ENCODE assay signal across 17 cellular contexts in genomic region chr10:72831696-72832355, GRCh38.
DNase-seq lines count a peak whose midpoint lies in the region; ATAC-seq and TF ChIP-seq lines count a peak whose summit lies in the region.
"Had no signal": no experiment of that assay in that cellular context is flagged by ENCODE, and none has a peak within 500 bp of the region (broad histone marks: within the 10 kb centered on the region; RNA-seq: fewer than 3 reads in every experiment).

No MANE protein-coding gene starts in this region.

- TF ChIP-seq CTCF in Calu3 (IDR thresholded peaks at IDR 0.05; ENCODE audit: unreplicated experiment) (no peak), fibroblast of lung (conservative IDR thresholded peaks at IDR 0.05 in 1 of 2, IDR thresholded peaks at IDR 0.05 in 1 of 2; ENCODE audit: low read depth in 1 of 2, low read length in 2 of 2) (no peak), osteocyte (IDR thresholded peaks at IDR 0.05) (no peak)

- DNase-seq in Calu3 (no peak), OCI-M1 (lab: John Stamatoyannopoulos, UW) (peak; percentile 32), fibroblast of lung (ENCODE audit: low read depth in 2 of 2) (peak in 1 of 2 donors; percentile 31), osteocyte (ENCODE audit: extremely low spot score, unreplicated experiment) (no peak), NOMO-1 treated with dmso at 0.1 percent for 144 hours (lab: John Stamatoyannopoulos, UW; ENCODE audit: unreplicated experiment) (no peak)
- no peak for DNase-seq in activated T-helper 1 cell treated with anti-CD3 and anti-CD28 coated beads, Interleukin-12 subunit alpha, Interleukin-12 subunit beta, Interleukin-2, Interleukin-4 antibody, amounts not matched to agents 30 ng/mL and 10 ng/mL and 1 ng/mL, durations not matched to agents 14 hours and 24 hours and 36 hours (ENCODE audit: low spot score)
- DNase-seq: glutamatergic neuron, islet precursor cell, NCI-H1694 treated with DMSO at 0.1 percent for 48 hours, NCI-H510A, pancreas had no signal

- H3K36me3 Mint-ChIP-seq in Calu3 (ENCODE audit: insufficient read depth, unreplicated experiment) (peaks cover 7% of the 10 kb centered on the region), osteocyte (ENCODE audit: unreplicated experiment) (no peaks in the 10 kb centered on the region)
- no peaks in the 10 kb centered on the region for H3K36me3 Mint-ChIP-seq in activated T-helper 1 cell treated with anti-CD3 and anti-CD28 coated beads, Interleukin-12 subunit alpha, Interleukin-12 subunit beta, Interleukin-2, Interleukin-4 antibody, amounts not matched to agents 30 ng/mL and 10 ng/mL and 1 ng/mL, durations not matched to agents 14 hours and 24 hours and 36 hours (ENCODE audit: low read depth)
- H3K36me3 Mint-ChIP-seq: activated naive CD4-positive, alpha-beta T cell treated with anti-CD3 and anti-CD28 coated beads, Interleukin-2, amount 50 U/mL, for 24 hours had no signal

- H3K4me1 ChIP-seq in fibroblast of lung (ENCODE audit: control insufficient read depth, extremely low read depth, insufficient read depth, low read length): peaks cover 10% of the 10 kb centered on the region

- H4K20me1 ChIP-seq in fibroblast of lung (ENCODE audit: control insufficient read depth, extremely low read depth, insufficient read depth, low read length): no peaks in the 10 kb centered on the region

- H3K4me1 Mint-ChIP-seq in Calu3 (ENCODE audit: low read depth, unreplicated experiment): peaks cover 51% of the 10 kb centered on the region
- H3K4me1 Mint-ChIP-seq in osteocyte (ENCODE audit: unreplicated experiment): peaks cover 14% of the 10 kb centered on the region
- no peaks in the 10 kb centered on the region for H3K4me1 Mint-ChIP-seq in activated T-helper 1 cell treated with anti-CD3 and anti-CD28 coated beads, Interleukin-12 subunit alpha, Interleukin-12 subunit beta, Interleukin-2, Interleukin-4 antibody, amounts not matched to agents 30 ng/mL and 10 ng/mL and 1 ng/mL, durations not matched to agents 14 hours and 24 hours and 36 hours (ENCODE audit: low read depth)

- no peaks in the 10 kb centered on the region for H3K36me3 ChIP-seq in fibroblast of lung (ENCODE audit: control insufficient read depth, insufficient read depth, low read length)
- H3K36me3 ChIP-seq: cardiac muscle cell, pancreas, vagina had no signal

- H3K9ac ChIP-seq in fibroblast of lung (ENCODE audit: insufficient read depth, low read length): no peak overlapping the region

- H3K27me3 Mint-ChIP-seq in Calu3 (ENCODE audit: unreplicated experiment): no peaks in the 10 kb centered on the region
- no peaks in the 10 kb centered on the region for H3K27me3 Mint-ChIP-seq in osteocyte (ENCODE audit: unreplicated experiment)
- no peaks in the 10 kb centered on the region for H3K27me3 Mint-ChIP-seq in activated T-helper 1 cell treated with anti-CD3 and anti-CD28 coated beads, Interleukin-12 subunit alpha, Interleukin-12 subunit beta, Interleukin-2, Interleukin-4 antibody, amounts not matched to agents 30 ng/mL and 10 ng/mL and 1 ng/mL, durations not matched to agents 14 hours and 24 hours and 36 hours (ENCODE audit: insufficient read depth)
- H3K27me3 Mint-ChIP-seq: activated naive CD4-positive, alpha-beta T cell treated with anti-CD3 and anti-CD28 coated beads, Interleukin-2, amount 50 U/mL, for 24 hours had no signal

- peak overlapping the region; percentile 49 for H3K27ac ChIP-seq in fibroblast of lung (ENCODE audit: insufficient read depth, low read length)
- H3K27ac ChIP-seq: cardiac muscle cell, pancreas, skin epidermis, vagina had no signal

- H3K4me3 ChIP-seq in fibroblast of lung (replicated peaks in 1 of 4; ENCODE audit: control extremely low read depth in 1 of 4, insufficient read depth in 1 of 4, low read depth in 3 of 4, low read length in 4 of 4): peak overlapping the region in 3 of 4 experiments; percentile 9 to 27 (median 24)
- H3K4me3 ChIP-seq: cardiac muscle cell, pancreas, skin epidermis had no signal

- ATAC-seq in HG03039 (IDR thresholded peaks at IDR 0.05; ENCODE audit: unreplicated experiment) (no peak), GM19023 (IDR thresholded peaks at IDR 0.05; ENCODE audit: unreplicated experiment) (no peak)
- ATAC-seq: pancreas had no signal

- intact Hi-C loops in Calu3 (cut with micrococcal nuclease; ENCODE audit: unreplicated experiment): loop anchor here (1.0 to 10.0 kb wide), 2 partner anchors 207 to 468 kb away; partner anchors contain the start of gene MICU1
- intact Hi-C loops in activated T-helper 1 cell treated with anti-CD3 and anti-CD28 coated beads, Interleukin-12 subunit alpha, Interleukin-12 subunit beta, Interleukin-2, Interleukin-4 antibody, amounts not matched to agents 30 ng/mL and 10 ng/mL and 1 ng/mL, durations not matched to agents 14 hours and 24 hours and 36 hours (cut with micrococcal nuclease): loop anchor here (5.0 kb wide), 1 partner anchor 270 kb away; no protein-coding TSS in a partner anchor

- H3K9me3 ChIP-seq in fibroblast of lung (ENCODE audit: control insufficient read depth, insufficient read depth, low read depth, low read length): no peaks in the 10 kb centered on the region
- H3K9me3 ChIP-seq: pancreas, vagina had no signal

- H3K27me3 ChIP-seq in fibroblast of lung (ENCODE audit: control insufficient read depth, insufficient read depth, low read length): no peaks in the 10 kb centered on the region
- H3K27me3 ChIP-seq: cardiac muscle cell, pancreas, vagina had no signal

- H3K27ac Mint-ChIP-seq in Calu3 (ENCODE audit: unreplicated experiment) (peak overlapping the region; percentile 25), osteocyte (ENCODE audit: unreplicated experiment) (peak overlapping the region; percentile 47)
- no peak overlapping the region for H3K27ac Mint-ChIP-seq in activated T-helper 1 cell treated with anti-CD3 and anti-CD28 coated beads, Interleukin-12 subunit alpha, Interleukin-12 subunit beta, Interleukin-2, Interleukin-4 antibody, amounts not matched to agents 30 ng/mL and 10 ng/mL and 1 ng/mL, durations not matched to agents 14 hours and 24 hours and 36 hours
- H3K27ac Mint-ChIP-seq: activated naive CD4-positive, alpha-beta T cell treated with anti-CD3 and anti-CD28 coated beads, Interleukin-2, amount 50 U/mL, for 24 hours had no signal

- no peaks in the 10 kb centered on the region for H3K79me2 ChIP-seq in fibroblast of lung (ENCODE audit: control insufficient read depth, insufficient read depth, low read length)

- H3K4me3 Mint-ChIP-seq in Calu3 (ENCODE audit: low read depth, unreplicated experiment) (peak overlapping the region; percentile 39), osteocyte (ENCODE audit: unreplicated experiment) (no peak overlapping the region)
- no peak overlapping the region for H3K4me3 Mint-ChIP-seq in activated T-helper 1 cell treated with anti-CD3 and anti-CD28 coated beads, Interleukin-12 subunit alpha, Interleukin-12 subunit beta, Interleukin-2, Interleukin-4 antibody, amounts not matched to agents 30 ng/mL and 10 ng/mL and 1 ng/mL, durations not matched to agents 14 hours and 24 hours and 36 hours
- H3K4me3 Mint-ChIP-seq: activated naive CD4-positive, alpha-beta T cell treated with anti-CD3 and anti-CD28 coated beads, Interleukin-2, amount 50 U/mL, for 24 hours had no signal

- no peak overlapping the region for H2AFZ ChIP-seq in fibroblast of lung (ENCODE audit: low read length)

- CTCF ChIA-PET in Calu3 (lab: Charles Lee): interaction anchor here (1.3 kb wide), 1 partner anchor 456 kb away, joined by 3 read pairs; no protein-coding TSS in a partner anchor

- H3K9me3 Mint-ChIP-seq in Calu3 (ENCODE audit: low read depth, unreplicated experiment): no peaks in the 10 kb centered on the region
- no peaks in the 10 kb centered on the region for H3K9me3 Mint-ChIP-seq in osteocyte (ENCODE audit: unreplicated experiment)
- H3K9me3 Mint-ChIP-seq in activated T-helper 1 cell treated with anti-CD3 and anti-CD28 coated beads, Interleukin-12 subunit alpha, Interleukin-12 subunit beta, Interleukin-2, Interleukin-4 antibody, amounts not matched to agents 30 ng/mL and 10 ng/mL and 1 ng/mL, durations not matched to agents 14 hours and 24 hours and 36 hours: no peaks in the 10 kb centered on the region
- H3K9me3 Mint-ChIP-seq: activated naive CD4-positive, alpha-beta T cell treated with anti-CD3 and anti-CD28 coated beads, Interleukin-2, amount 50 U/mL, for 24 hours had no signal

- no TSS peak for BruUV-seq in Calu3 (replicated peaks; lab: Mats Ljungman, UMichigan)

- peak overlapping the region; percentile 72 for H3K4me2 ChIP-seq in fibroblast of lung (ENCODE audit: extremely low read depth, insufficient read depth, low read length)
